25 cellular contexts compared by ENCODE assay signal in the genomic region with DNA sequence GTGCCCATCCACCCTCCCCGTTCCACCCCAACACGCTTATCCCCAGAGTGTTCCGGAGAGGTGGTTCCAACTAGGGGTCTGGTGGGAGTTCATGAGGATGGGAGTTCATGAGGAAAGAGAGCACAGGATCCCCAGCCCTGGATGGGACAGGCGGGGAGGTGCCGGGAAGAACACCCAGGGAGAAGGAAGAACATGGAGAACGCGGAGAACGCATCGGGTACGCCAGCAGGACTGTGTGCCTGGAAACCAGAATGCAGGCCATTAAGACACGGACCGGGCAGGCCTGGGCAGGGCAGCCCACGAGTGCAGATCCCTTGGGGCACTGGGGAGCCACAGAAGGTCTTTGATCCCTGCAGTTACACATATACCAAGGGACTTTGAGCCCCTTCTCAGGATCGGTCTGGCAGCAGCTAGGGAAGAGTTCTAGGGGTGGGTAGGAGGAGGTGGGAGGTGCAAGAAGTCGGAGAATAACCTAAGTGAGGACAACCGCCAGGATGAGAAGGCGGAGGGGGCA.
DNase-seq lines count a peak whose midpoint lies in the region; ATAC-seq, FAIRE-seq and TF ChIP-seq lines count a peak whose summit lies in the region.
"Had no signal": no experiment of that assay in that cellular context is flagged by ENCODE, and none has a peak within 500 bp of the region (broad histone marks: within the 10 kb centered on the region; RNA-seq: fewer than 3 reads in every experiment).

No MANE protein-coding gene starts in this region.

- peak overlapping the region; percentile 62 for H3K27ac Mint-ChIP-seq in glutamatergic neuron (ENCODE audit: unreplicated experiment)
- H3K27ac Mint-ChIP-seq: activated CD8-positive, alpha-beta T cell treated with anti-CD3 and anti-CD28 coated beads for 36 hours; activated naive CD8-positive, alpha-beta T cell treated with anti-CD3 and anti-CD28 coated beads, Interleukin-2, amount 50 U/mL, for 24 hours had no signal

- in situ Hi-C loops in HepG2 (cut with HindIII; ENCODE audit: extremely low pct_ligation_motif_present, low pct_unique_long_range_greater_than_20kb), result no loop called here

- peak overlapping the region; percentile 25; the same call in 1 of the 2 replicates for H3K9ac ChIP-seq in HepG2 (ENCODE audit: insufficient read depth, low read depth, low read length)
- H3K9ac ChIP-seq: KMS-11 had no signal

- no peaks in the 10 kb centered on the region for H3K36me3 Mint-ChIP-seq in glutamatergic neuron (ENCODE audit: unreplicated experiment)

- no peak overlapping the region for H3K27ac ChIP-seq in HepG2 (ENCODE audit: extremely low read length, insufficient read depth, low read length)
- H3K27ac ChIP-seq in right lobe of liver, result no peak overlapping the region
- H3K27ac ChIP-seq: KMS-11 had no signal

- no peaks in the 10 kb centered on the region for H3K9me3 ChIP-seq in HepG2 (ENCODE audit: low read length)
- no peaks in the 10 kb centered on the region for H3K9me3 ChIP-seq in right lobe of liver
- H3K9me3 ChIP-seq: body of pancreas, lower lobe of right lung, thoracic aorta had no signal

- TF ChIP-seq RAD21 in HepG2 (CRISPR knock-in tag; IDR thresholded peaks at IDR 0.05), result no peak

- BruUV-seq in HepG2 (replicated peaks; lab: Mats Ljungman, UMichigan), result no TSS peak

- H3K4me1 ChIP-seq in HepG2 (ENCODE audit: insufficient read depth, low read length), result peaks cover 25% of the 10 kb centered on the region
- H3K4me1 ChIP-seq in right lobe of liver, result peaks cover 0 to 11% (median 0%) of the 10 kb centered on the region in 4 donors
- H3K4me1 ChIP-seq: body of pancreas had no signal

- H3K4me2 ChIP-seq in HepG2 (ENCODE audit: low read depth, low read length), result peak overlapping the region; percentile 84
- H3K4me2 ChIP-seq: KMS-11 had no signal

- FAIRE-seq in HepG2 (lab: Jason Lieb, UNC), result no peak

- H3K36me3 ChIP-seq in HepG2 (replicated peaks in 1 of 2; ENCODE audit: control insufficient read depth in 1 of 2, insufficient read depth in 2 of 2, low read length in 2 of 2) (no peaks in the 10 kb centered on the region), right lobe of liver (no peaks in the 10 kb centered on the region)
- H3K36me3 ChIP-seq: lower lobe of right lung, thoracic aorta had no signal

- H3K4me3 Mint-ChIP-seq in glutamatergic neuron (ENCODE audit: unreplicated experiment), result no peak overlapping the region
- H3K4me3 Mint-ChIP-seq: activated CD8-positive, alpha-beta T cell treated with anti-CD3 and anti-CD28 coated beads for 36 hours; activated naive CD8-positive, alpha-beta T cell treated with anti-CD3 and anti-CD28 coated beads, Interleukin-2, amount 50 U/mL, for 24 hours had no signal

- ATAC-seq in HepG2 (peak; percentile 36), right lobe of liver (no peak), HG02571 (IDR thresholded peaks at IDR 0.05; ENCODE audit: unreplicated experiment) (no peak)
- ATAC-seq: activated CD8-positive, alpha-beta T cell treated with anti-CD3 and anti-CD28 coated beads for 36 hours; activated naive CD8-positive, alpha-beta T cell treated with anti-CD3 and anti-CD28 coated beads, Interleukin-2, amount 50 U/mL, for 24 hours; body of pancreas had no signal

- peaks cover 8% of the 10 kb centered on the region for H3K9me3 Mint-ChIP-seq in glutamatergic neuron (ENCODE audit: unreplicated experiment)
- H3K9me3 Mint-ChIP-seq: activated CD8-positive, alpha-beta T cell treated with anti-CD3 and anti-CD28 coated beads for 36 hours; activated naive CD8-positive, alpha-beta T cell treated with anti-CD3 and anti-CD28 coated beads, Interleukin-2, amount 50 U/mL, for 24 hours had no signal

- H3K4me3 ChIP-seq in HepG2 (replicated peaks in 1 of 3; ENCODE audit: insufficient read depth in 1 of 3, low read depth in 2 of 3, low read length in 3 of 3), result peak overlapping the region in 1 of 3 experiments; percentile 59; a peak in 1 of 6 replicates
- no peak overlapping the region for H3K4me3 ChIP-seq in right lobe of liver
- H3K4me3 ChIP-seq: body of pancreas, lower lobe of right lung, thoracic aorta had no signal

- CTCF ChIA-PET in HepG2 (lab: Yijun Ruan, JAX; ENCODE audit: low intra/inter-chr PET ratio, low total read pairs), result no interaction called here

- no peaks in the 10 kb centered on the region for H4K20me1 ChIP-seq in HepG2 (ENCODE audit: insufficient read depth, low read length)

- TF ChIP-seq EP300 in HepG2 (IDR thresholded peaks at IDR 0.05; ENCODE audit: low read depth in 2 of 2, low read length in 2 of 2), result no peak
- TF ChIP-seq EP300 in HepG2 (CRISPR knock-in tag; IDR thresholded peaks at IDR 0.05; ENCODE audit: borderline replicate concordance), result no peak

- H3K27me3 ChIP-seq in HepG2 (ENCODE audit: control insufficient read depth in 1 of 2, insufficient read depth in 2 of 2, low read length in 2 of 2), result peaks cover 0 to 9% of the 10 kb centered on the region in 2 experiments; a peak in 2 of 5 replicates
- H3K27me3 ChIP-seq in right lobe of liver, result no peaks in the 10 kb centered on the region
- H3K27me3 ChIP-seq: body of pancreas had no signal

- no peak for TF ChIP-seq POLR2A in HepG2 (IDR thresholded peaks at IDR 0.05; ENCODE audit: insufficient read depth in 1 of 2, low read depth in 2 of 2, low read length in 2 of 2)
- TF ChIP-seq POLR2A in right lobe of liver (IDR thresholded peaks at IDR 0.05), result no peak

- WGBS in HepG2 (ENCODE audit: low lambda C conversion rate), result 48% methylated on average over 17 of the region's 17 CpGs
- 81% methylated on average over 14 of the region's 17 CpGs for WGBS in right lobe of liver (ENCODE audit: insufficient coverage, low coverage, low lambda C conversion rate, missing lambda C conversion rate)

- H2AFZ ChIP-seq in HepG2 (ENCODE audit: low read length), result peak overlapping the region; percentile 11

- POLR2A ChIA-PET in HepG2 (lab: Yijun Ruan, JAX), result no interaction called here

- peaks cover 6% of the 10 kb centered on the region for H3K4me1 Mint-ChIP-seq in glutamatergic neuron (ENCODE audit: low read depth, unreplicated experiment)
- H3K4me1 Mint-ChIP-seq: activated naive CD8-positive, alpha-beta T cell treated with anti-CD3 and anti-CD28 coated beads, Interleukin-2, amount 50 U/mL, for 24 hours had no signal

- DNase-seq in HepG2 (ENCODE audit: low spot score), result no peak
- no peak for DNase-seq in right lobe of liver
- no peak for DNase-seq in glutamatergic neuron
- peak; percentile 23 for DNase-seq in retina
- DNase-seq in NOMO-1 (lab: John Stamatoyannopoulos, UW; ENCODE audit: unreplicated experiment in 2 of 2), result no peak
- DNase-seq in T-helper 1 cell, result no peak
- DNase-seq in HuH-7.5 (ENCODE audit: low spot score), result no peak
- DNase-seq: 8988T; activated CD4-positive, alpha-beta T cell treated with anti-CD3 and anti-CD28 coated beads for 1 hour; activated CD8-positive, alpha-beta T cell treated with anti-CD3 and anti-CD28 coated beads for 36 hours; activated effector memory CD4-positive, alpha-beta T cell treated with Interleukin-2 at 50 U/mL for 16 hours; activated naive CD8-positive, alpha-beta T cell treated with anti-CD3 and anti-CD28 coated beads, Interleukin-2, amount 50 U/mL, for 24 hours; activated T-cell treated with anti-CD3 and anti-CD28 coated beads for 4 hours; cerebellar nuclear complex; GDM1; NCI-H187 treated with DMSO at 0.1 percent for 48 hours; NCI-H526 treated with DMSO at 0.1 percent for 48 hours; Right ventricle myocardium superior; stimulated activated CD4-positive, alpha-beta T cell treated with anti-CD3 and anti-CD28 coated beads, Interleukin-4, amount 100 ng/mL, for 4 hours; stimulated activated naive CD4-positive, alpha-beta T cell treated with Interleukin-2 at 50 U/mL for 16 hours had no signal

- no peak for TF ChIP-seq CTCF in HepG2 (CRISPR knock-in tag; IDR thresholded peaks at IDR 0.05)
- no peak for TF ChIP-seq CTCF in right lobe of liver (IDR thresholded peaks at IDR 0.05)
- TF ChIP-seq CTCF in glutamatergic neuron (IDR thresholded peaks at IDR 0.05; ENCODE audit: partially characterized antibody, unreplicated experiment), result no peak

- peaks cover 8% of the 10 kb centered on the region for H3K27me3 Mint-ChIP-seq in glutamatergic neuron (ENCODE audit: unreplicated experiment)
- H3K27me3 Mint-ChIP-seq: activated CD8-positive, alpha-beta T cell treated with anti-CD3 and anti-CD28 coated beads for 36 hours; activated naive CD8-positive, alpha-beta T cell treated with anti-CD3 and anti-CD28 coated beads, Interleukin-2, amount 50 U/mL, for 24 hours had no signal

- intact Hi-C loops in HepG2 (cut with micrococcal nuclease; ENCODE audit: unreplicated experiment) (no loop called here), right lobe of liver (cut with DNase I) (no loop called here)

- H3K79me2 ChIP-seq in HepG2 (ENCODE audit: insufficient read depth, low read length), result no peaks in the 10 kb centered on the region

TF ChIP-seq in HepG2, 621 proteins besides CTCF, POLR2A, EP300 and RAD21 (continues in another document):
- TF ChIP-seq HNF4A (CRISPR knock-in tag; IDR thresholded peaks at IDR 0.05), result peak; percentile 67
- no peak for TF ChIP-seq ZFP41 (CRISPR knock-in tag; IDR thresholded peaks at IDR 0.05; ENCODE audit: borderline replicate concordance)
- TF ChIP-seq, protein P1, sequence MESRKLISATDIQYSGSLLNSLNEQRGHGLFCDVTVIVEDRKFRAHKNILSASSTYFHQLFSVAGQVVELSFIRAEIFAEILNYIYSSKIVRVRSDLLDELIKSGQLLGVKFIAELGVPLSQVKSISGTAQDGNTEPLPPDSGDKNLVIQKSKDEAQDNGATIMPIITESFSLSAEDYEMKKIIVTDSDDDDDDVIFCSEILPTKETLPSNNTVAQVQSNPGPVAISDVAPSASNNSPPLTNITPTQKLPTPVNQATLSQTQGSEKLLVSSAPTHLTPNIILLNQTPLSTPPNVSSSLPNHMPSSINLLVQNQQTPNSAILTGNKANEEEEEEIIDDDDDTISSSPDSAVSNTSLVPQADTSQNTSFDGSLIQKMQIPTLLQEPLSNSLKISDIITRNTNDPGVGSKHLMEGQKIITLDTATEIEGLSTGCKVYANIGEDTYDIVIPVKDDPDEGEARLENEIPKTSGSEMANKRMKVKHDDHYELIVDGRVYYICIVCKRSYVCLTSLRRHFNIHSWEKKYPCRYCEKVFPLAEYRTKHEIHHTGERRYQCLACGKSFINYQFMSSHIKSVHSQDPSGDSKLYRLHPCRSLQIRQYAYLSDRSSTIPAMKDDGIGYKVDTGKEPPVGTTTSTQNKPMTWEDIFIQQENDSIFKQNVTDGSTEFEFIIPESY (CRISPR knock-in tag; IDR thresholded peaks at IDR 0.05), result peak; percentile 55; the same call in 1 of the 2 replicates
- peak; percentile 62; the same call in 1 of the 2 replicates for TF ChIP-seq ZBTB38 (CRISPR knock-in tag; IDR thresholded peaks at IDR 0.05)
- TF ChIP-seq XRCC5 (optimal IDR thresholded peaks at IDR 0.05; ENCODE audit: low read length), result no peak
- TF ChIP-seq NCOR1 (IDR thresholded peaks at IDR 0.05; ENCODE audit: borderline replicate concordance, low read length), result peak; percentile 39; the same call in 1 of the 2 replicates
- TF ChIP-seq, protein P2, sequence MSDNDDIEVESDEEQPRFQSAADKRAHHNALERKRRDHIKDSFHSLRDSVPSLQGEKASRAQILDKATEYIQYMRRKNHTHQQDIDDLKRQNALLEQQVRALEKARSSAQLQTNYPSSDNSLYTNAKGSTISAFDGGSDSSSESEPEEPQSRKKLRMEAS (IDR thresholded peaks at IDR 0.05), result 0 out of 2 replicates have a peak, but pooled peaks have one; percentile 34
- 0 out of 2 replicates have a peak, but pooled peaks have one; percentile 43 for TF ChIP-seq ZFP82 (CRISPR knock-in tag; IDR thresholded peaks at IDR 0.05; ENCODE audit: borderline replicate concordance)
